In the genomic region with DNA sequence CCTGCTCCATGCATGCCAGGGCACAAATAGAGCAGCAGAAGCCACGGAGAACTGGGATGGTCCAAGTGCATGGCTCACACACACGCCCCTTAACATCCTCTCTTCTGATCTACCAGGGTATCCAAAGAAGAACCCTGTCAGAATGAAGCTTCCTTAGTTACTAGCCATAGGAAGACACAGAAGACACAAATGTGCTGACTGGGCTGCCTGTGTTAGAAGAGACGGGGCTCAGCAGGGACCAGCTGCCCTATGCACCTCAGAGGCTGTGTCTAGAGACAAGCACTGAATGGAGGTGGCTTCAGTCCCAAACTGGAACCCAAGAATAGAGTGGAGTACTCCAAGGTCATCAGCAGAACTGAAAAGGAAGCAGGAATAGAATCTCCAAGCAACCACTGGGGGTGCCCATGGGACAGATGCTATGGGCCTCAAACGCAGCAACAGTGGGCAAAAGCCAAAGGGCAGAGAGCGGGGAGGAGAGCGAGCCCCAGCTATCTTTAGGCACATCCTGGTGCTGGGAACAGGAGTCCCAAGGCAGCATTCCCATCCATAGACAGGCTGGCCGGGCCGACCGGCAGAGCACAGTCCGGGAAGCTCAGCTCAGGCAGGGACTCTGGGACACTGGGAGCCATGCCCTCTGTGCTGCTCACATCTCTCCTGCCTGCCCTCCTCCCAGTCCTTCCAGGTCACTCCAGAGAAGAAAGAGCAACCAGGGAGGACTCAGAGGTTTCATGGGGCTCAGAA, we compare ENCODE assay signal across 22 cellular contexts. TPM values are rescaled to one million over a fixed set of nuclear protein-coding genes. Genes with fewer than 3 reads are reported as not detected.
A peak's percentile ranks its signal among the peaks of the same experiment; 100 is the strongest.
DNase-seq lines count a peak whose midpoint lies in the region; ATAC-seq and TF ChIP-seq lines count a peak whose summit lies in the region.
"Had no signal": no experiment of that assay in that cellular context is flagged by ENCODE, and none has a peak within 500 bp of the region (broad histone marks: within the 10 kb centered on the region; RNA-seq: fewer than 3 reads in every experiment).

No MANE protein-coding gene starts in this region.

- no peaks in the 10 kb centered on the region for H3K9me3 ChIP-seq in right atrium auricular region
- H3K9me3 ChIP-seq: breast epithelium, esophagus muscularis mucosa had no signal

- H3K27me3 ChIP-seq in right atrium auricular region = no peaks in the 10 kb centered on the region
- H3K27me3 ChIP-seq: breast epithelium, esophagus muscularis mucosa had no signal

- no peak overlapping the region for H3K4me3 ChIP-seq in right atrium auricular region
- H3K4me3 ChIP-seq in cardiac fibroblast (replicated peaks in 1 of 2; ENCODE audit: low read depth in 2 of 2, low read length in 2 of 2) = no peak overlapping the region
- H3K4me3 ChIP-seq: breast epithelium, esophagus muscularis mucosa had no signal

- ATAC-seq in Right ventricle myocardium inferior (peak; percentile 42), left ventricle myocardium superior (peak; percentile 71), SK-N-SH treated with all-trans-retinoic acid at 6 μM for 48 hours (no peak)
- ATAC-seq: left colon had no signal

- H3K36me3 ChIP-seq in right atrium auricular region = no peaks in the 10 kb centered on the region
- H3K36me3 ChIP-seq: breast epithelium had no signal

- peaks cover 0 to 5% of the 10 kb centered on the region in 2 donors for H3K4me1 ChIP-seq in right atrium auricular region
- H3K4me1 ChIP-seq: breast epithelium, esophagus muscularis mucosa had no signal

- no peak for TF ChIP-seq CTCF in right atrium auricular region (IDR thresholded peaks at IDR 0.05)
- TF ChIP-seq CTCF in cardiac fibroblast (IDR thresholded peaks at IDR 0.05; ENCODE audit: low read depth, low read length) = peak; percentile 12

- peak; percentile 43 for DNase-seq in Right ventricle myocardium inferior (ENCODE audit: missing footprints)
- DNase-seq in right atrium auricular region (ENCODE audit: low spot score) = no peak
- no peak for DNase-seq in cardiac fibroblast (ENCODE audit: low read depth in 2 of 2)
- DNase-seq in left ventricle myocardium superior = peak; percentile 43
- no peak for DNase-seq in HUDEP-2 (lab: John Stamatoyannopoulos, UW; ENCODE audit: unreplicated experiment in 76 of 76)
- DNase-seq in GF-D8 (lab: John Stamatoyannopoulos, UW) = no peak
- DNase-seq: 8988T; activated CD4-positive, alpha-beta T cell treated with anti-CD3 and anti-CD28 coated beads, Interleukin-2, amount 50 U/mL, for 1 hour; activated CD8-positive, alpha-beta memory T cell treated with anti-CD3 and anti-CD28 coated beads, Interleukin-2, amount 50 U/mL, for 4 hours; left colon; NCI-H187; NCI-H226; OCI-M1; SIG-M5; stimulated activated CD4-positive, alpha-beta T cell treated with anti-CD3 and anti-CD28 coated beads, Interleukin-12 subunit alpha, Interleukin-12 subunit beta, amount 100 ng/mL, for 4 hours had no signal

- intact Hi-C loops in Right ventricle myocardium inferior (cut with DNase I) (no loop called here), left ventricle myocardium superior (cut with micrococcal nuclease) (no loop called here)

- no peak overlapping the region for H3K27ac ChIP-seq in right atrium auricular region
- H3K27ac ChIP-seq in temporal lobe (ENCODE audit: low read depth, low read length) = peak overlapping the region; percentile 32
- H3K27ac ChIP-seq: esophagus muscularis mucosa, KMS-11, VCaP had no signal

TF ChIP-seq in SK-N-SH treated with all-trans-retinoic acid at 6 μM for 48 hours, 23 proteins besides CTCF, POLR2A, EP300 and RAD21 (continues in another document):
- TF ChIP-seq, protein P1, sequence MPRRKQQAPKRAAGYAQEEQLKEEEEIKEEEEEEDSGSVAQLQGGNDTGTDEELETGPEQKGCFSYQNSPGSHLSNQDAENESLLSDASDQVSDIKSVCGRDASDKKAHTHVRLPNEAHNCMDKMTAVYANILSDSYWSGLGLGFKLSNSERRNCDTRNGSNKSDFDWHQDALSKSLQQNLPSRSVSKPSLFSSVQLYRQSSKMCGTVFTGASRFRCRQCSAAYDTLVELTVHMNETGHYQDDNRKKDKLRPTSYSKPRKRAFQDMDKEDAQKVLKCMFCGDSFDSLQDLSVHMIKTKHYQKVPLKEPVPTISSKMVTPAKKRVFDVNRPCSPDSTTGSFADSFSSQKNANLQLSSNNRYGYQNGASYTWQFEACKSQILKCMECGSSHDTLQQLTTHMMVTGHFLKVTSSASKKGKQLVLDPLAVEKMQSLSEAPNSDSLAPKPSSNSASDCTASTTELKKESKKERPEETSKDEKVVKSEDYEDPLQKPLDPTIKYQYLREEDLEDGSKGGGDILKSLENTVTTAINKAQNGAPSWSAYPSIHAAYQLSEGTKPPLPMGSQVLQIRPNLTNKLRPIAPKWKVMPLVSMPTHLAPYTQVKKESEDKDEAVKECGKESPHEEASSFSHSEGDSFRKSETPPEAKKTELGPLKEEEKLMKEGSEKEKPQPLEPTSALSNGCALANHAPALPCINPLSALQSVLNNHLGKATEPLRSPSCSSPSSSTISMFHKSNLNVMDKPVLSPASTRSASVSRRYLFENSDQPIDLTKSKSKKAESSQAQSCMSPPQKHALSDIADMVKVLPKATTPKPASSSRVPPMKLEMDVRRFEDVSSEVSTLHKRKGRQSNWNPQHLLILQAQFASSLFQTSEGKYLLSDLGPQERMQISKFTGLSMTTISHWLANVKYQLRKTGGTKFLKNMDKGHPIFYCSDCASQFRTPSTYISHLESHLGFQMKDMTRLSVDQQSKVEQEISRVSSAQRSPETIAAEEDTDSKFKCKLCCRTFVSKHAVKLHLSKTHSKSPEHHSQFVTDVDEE (CRISPR knock-in tag; IDR thresholded peaks at IDR 0.05) = no peak
- TF ChIP-seq, protein P2, sequence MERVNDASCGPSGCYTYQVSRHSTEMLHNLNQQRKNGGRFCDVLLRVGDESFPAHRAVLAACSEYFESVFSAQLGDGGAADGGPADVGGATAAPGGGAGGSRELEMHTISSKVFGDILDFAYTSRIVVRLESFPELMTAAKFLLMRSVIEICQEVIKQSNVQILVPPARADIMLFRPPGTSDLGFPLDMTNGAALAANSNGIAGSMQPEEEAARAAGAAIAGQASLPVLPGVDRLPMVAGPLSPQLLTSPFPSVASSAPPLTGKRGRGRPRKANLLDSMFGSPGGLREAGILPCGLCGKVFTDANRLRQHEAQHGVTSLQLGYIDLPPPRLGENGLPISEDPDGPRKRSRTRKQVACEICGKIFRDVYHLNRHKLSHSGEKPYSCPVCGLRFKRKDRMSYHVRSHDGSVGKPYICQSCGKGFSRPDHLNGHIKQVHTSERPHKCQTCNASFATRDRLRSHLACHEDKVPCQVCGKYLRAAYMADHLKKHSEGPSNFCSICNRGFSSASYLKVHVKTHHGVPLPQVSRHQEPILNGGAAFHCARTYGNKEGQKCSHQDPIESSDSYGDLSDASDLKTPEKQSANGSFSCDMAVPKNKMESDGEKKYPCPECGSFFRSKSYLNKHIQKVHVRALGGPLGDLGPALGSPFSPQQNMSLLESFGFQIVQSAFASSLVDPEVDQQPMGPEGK (CRISPR knock-in tag; IDR thresholded peaks at IDR 0.05; ENCODE audit: borderline replicate concordance) = no peak
- TF ChIP-seq ESRRG (CRISPR knock-in tag; IDR thresholded peaks at IDR 0.05) (no peak), CSDC2 (CRISPR knock-in tag; IDR thresholded peaks at IDR 0.05) (no peak), ISL1 (CRISPR knock-in tag; IDR thresholded peaks at IDR 0.05) (no peak), PPARA (CRISPR knock-in tag; IDR thresholded peaks at IDR 0.05; ENCODE audit: borderline replicate concordance) (no peak), ARNTL (CRISPR knock-in tag; IDR thresholded peaks at IDR 0.05; ENCODE audit: borderline replicate concordance, low read depth) (no peak), ZNF565 (CRISPR knock-in tag; conservative IDR thresholded peaks at IDR 0.05; ENCODE audit: low read depth) (no peak), OSR1 (CRISPR knock-in tag; IDR thresholded peaks at IDR 0.05) (no peak), ZFP30 (CRISPR knock-in tag; IDR thresholded peaks at IDR 0.05) (no peak), ZC3H10 (CRISPR knock-in tag; IDR thresholded peaks at IDR 0.05) (no peak), BACH2 (CRISPR knock-in tag; IDR thresholded peaks at IDR 0.05; ENCODE audit: borderline replicate concordance) (no peak)
- TF ChIP-seq, protein P3, sequence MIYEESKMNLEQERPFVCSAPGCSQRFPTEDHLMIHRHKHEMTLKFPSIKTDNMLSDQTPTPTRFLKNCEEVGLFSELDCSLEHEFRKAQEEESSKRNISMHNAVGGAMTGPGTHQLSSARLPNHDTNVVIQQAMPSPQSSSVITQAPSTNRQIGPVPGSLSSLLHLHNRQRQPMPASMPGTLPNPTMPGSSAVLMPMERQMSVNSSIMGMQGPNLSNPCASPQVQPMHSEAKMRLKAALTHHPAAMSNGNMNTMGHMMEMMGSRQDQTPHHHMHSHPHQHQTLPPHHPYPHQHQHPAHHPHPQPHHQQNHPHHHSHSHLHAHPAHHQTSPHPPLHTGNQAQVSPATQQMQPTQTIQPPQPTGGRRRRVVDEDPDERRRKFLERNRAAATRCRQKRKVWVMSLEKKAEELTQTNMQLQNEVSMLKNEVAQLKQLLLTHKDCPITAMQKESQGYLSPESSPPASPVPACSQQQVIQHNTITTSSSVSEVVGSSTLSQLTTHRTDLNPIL (CRISPR knock-in tag; IDR thresholded peaks at IDR 0.05; ENCODE audit: low read depth) = no peak

RNA-seq across cellular contexts. Expression of gene SLC6A9, which starts 9.5 kb away (rescaled TPM):
- 1.5 TPM for total RNA-seq in Right ventricle myocardium inferior
- 1 to 10 TPM; 1.0 to 1.6 TPM for total RNA-seq in right atrium auricular region
- total RNA-seq in left ventricle myocardium superior = 1.6 TPM
- 4.7 TPM for total RNA-seq in temporal lobe
- total RNA-seq: mononuclear cell had no signal

RNA-seq across cellular contexts. Expression of gene CCDC24, which starts 30.4 kb away (rescaled TPM):
- total RNA-seq in Right ventricle myocardium inferior (0.89 TPM), right atrium auricular region (1 to 10 TPM; 1.6 to 2.0 TPM), left ventricle myocardium superior (1.0 TPM), temporal lobe (4.4 TPM)

RNA-seq across cellular contexts. Expression of gene B4GALT2, which starts 42.7 kb away (rescaled TPM):
- total RNA-seq in Right ventricle myocardium inferior = 39.1 TPM
- total RNA-seq in right atrium auricular region = 10 to 100 TPM; 33.0 to 48.5 TPM
- total RNA-seq in left ventricle myocardium superior = 35.6 TPM
- total RNA-seq in temporal lobe = 50.4 TPM

RNA-seq across cellular contexts. Expression of gene ATP6V0B, which starts 47.0 kb away (rescaled TPM):
- total RNA-seq in Right ventricle myocardium inferior = 84.5 TPM
- 100 to 1,000 TPM; 108 to 154 TPM for total RNA-seq in right atrium auricular region
- total RNA-seq in left ventricle myocardium superior = 89.6 TPM
- 102 TPM for total RNA-seq in temporal lobe

RNA-seq across cellular contexts. Expression of gene DPH2, which starts 51.9 kb away (rescaled TPM):
- total RNA-seq in Right ventricle myocardium inferior (14.8 TPM), right atrium auricular region (10 to 100 TPM; 20.5 to 23.0 TPM), left ventricle myocardium superior (13.3 TPM), temporal lobe (12.3 TPM)

Comparison
In these comparisons a context has a peak if more than half of its experiments do, and no peak if none do; other contexts are left out.
1. DNase-seq: peak in Right ventricle myocardium inferior (single experiment) and left ventricle myocardium superior (single experiment); none in right atrium auricular region (single experiment), cardiac fibroblast (0 of 2), HUDEP-2 (0 of 76) and GF-D8 (single experiment).